ENCODE assay signal across 1 cellular context in genomic region chr1:66535149-66535548, GRCh38.
TF ChIP-seq lines count a peak whose summit lies in the region.

No MANE protein-coding gene starts in this region.

TF ChIP-seq in IMR-90, 13 proteins besides CTCF, POLR2A, EP300 and RAD21 (continued from another document):
- TF ChIP-seq RFX5 (IDR thresholded peaks at IDR 0.05; ENCODE audit: low read depth, low read length) (no peak), FOS (IDR thresholded peaks at IDR 0.05; ENCODE audit: low read depth, low read length) (no peak), NFE2L2 (IDR thresholded peaks at IDR 0.05; ENCODE audit: low read depth, low read length) (no peak), MAZ (IDR thresholded peaks at IDR 0.05; ENCODE audit: borderline replicate concordance, low read depth, low read length) (no peak), RCOR1 (IDR thresholded peaks at IDR 0.05; ENCODE audit: insufficient replicate concordance, low read length) (no peak), CEBPB (IDR thresholded peaks at IDR 0.05; ENCODE audit: low read depth, low read length) (no peak)
